9 cellular contexts compared by ENCODE assay signal in the genomic region with DNA sequence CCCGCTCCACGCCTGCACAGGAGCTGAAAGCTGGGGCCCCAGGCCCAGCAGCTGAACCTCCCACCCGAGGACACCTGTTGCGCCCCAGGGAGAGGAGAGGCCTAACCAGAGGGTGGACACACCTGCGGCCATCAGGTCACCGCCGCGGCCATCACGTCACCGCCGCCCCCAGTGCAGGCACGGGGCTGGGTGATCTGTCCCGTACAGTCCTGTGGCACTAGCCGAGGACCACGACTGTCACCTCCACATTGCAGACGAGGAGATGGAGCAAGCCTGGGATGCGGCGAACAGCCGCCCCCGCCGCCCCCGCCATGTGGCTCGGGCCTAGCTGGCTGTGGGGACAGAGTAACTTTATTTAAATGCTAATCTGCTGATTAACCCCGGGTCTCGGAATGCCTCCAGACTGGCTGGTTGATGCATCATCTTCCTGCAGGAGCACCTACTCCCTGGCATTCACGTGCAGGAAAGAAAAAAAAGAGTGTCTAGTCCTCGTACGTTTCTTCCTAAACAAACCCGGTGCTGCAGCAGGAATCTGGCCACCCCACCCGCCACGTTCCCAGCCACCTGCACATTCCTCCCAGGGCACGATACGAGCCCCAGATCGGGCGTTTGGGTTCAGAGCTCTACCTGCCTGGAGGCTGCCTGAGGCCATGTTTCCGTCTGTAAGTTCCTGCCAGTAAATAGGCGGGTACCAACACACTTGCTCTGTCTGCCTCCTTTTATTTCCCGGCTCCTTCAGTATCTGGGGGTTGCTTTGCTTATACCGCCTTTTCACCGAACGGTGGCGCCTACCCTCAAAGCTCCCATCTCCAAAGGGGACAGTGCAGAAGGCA. TPM values are rescaled to one million over a fixed set of nuclear protein-coding genes. Genes with fewer than 3 reads are reported as not detected.
DNase-seq lines count a peak whose midpoint lies in the region; ATAC-seq and TF ChIP-seq lines count a peak whose summit lies in the region.
"Had no signal": no experiment of that assay in that cellular context is flagged by ENCODE, and none has a peak within 500 bp of the region (broad histone marks: within the 10 kb centered on the region; RNA-seq: fewer than 3 reads in every experiment).

No MANE protein-coding gene starts in this region.

- TF ChIP-seq CTCF in left ventricle myocardium inferior (IDR thresholded peaks at IDR 0.05; ENCODE audit: borderline replicate concordance) (peak; percentile 30), type B pancreatic cell (conservative IDR thresholded peaks at IDR 0.05) (peak; percentile 70)
- TF ChIP-seq CTCF in activated CD8-positive, alpha-beta T cell treated with anti-CD3 and anti-CD28 coated beads for 36 hours (IDR thresholded peaks at IDR 0.05), result peak; percentile 17

- no peak overlapping the region for H3K27ac Mint-ChIP-seq in activated CD8-positive, alpha-beta T cell treated with anti-CD3 and anti-CD28 coated beads for 36 hours
- peak overlapping the region; percentile 79 for H3K27ac Mint-ChIP-seq in type B pancreatic cell

- H3K36me3 ChIP-seq in left ventricle myocardium inferior, result no peaks in the 10 kb centered on the region

- no peaks in the 10 kb centered on the region for H3K9me3 Mint-ChIP-seq in activated CD8-positive, alpha-beta T cell treated with anti-CD3 and anti-CD28 coated beads for 36 hours
- no peaks in the 10 kb centered on the region for H3K9me3 Mint-ChIP-seq in type B pancreatic cell

- no peaks in the 10 kb centered on the region for H3K27me3 Mint-ChIP-seq in activated CD8-positive, alpha-beta T cell treated with anti-CD3 and anti-CD28 coated beads for 36 hours
- H3K27me3 Mint-ChIP-seq in type B pancreatic cell, result no peaks in the 10 kb centered on the region

- CTCF ChIA-PET in activated CD8-positive, alpha-beta T cell treated with anti-CD3 and anti-CD28 coated beads for 36 hours (lab: Charles Lee), result interaction anchor here (1.1 to 2.2 kb wide), 7 partner anchors 9 to 44 kb away, joined by 3 to 10 read pairs (median 4); no protein-coding TSS in a partner anchor

- peaks cover 16% of the 10 kb centered on the region for H3K4me1 ChIP-seq in left ventricle myocardium inferior

- H3K36me3 Mint-ChIP-seq in activated CD8-positive, alpha-beta T cell treated with anti-CD3 and anti-CD28 coated beads for 36 hours (ENCODE audit: low read depth), result peaks cover 5% of the 10 kb centered on the region
- no peaks in the 10 kb centered on the region for H3K36me3 Mint-ChIP-seq in type B pancreatic cell

- H3K4me1 Mint-ChIP-seq in activated CD8-positive, alpha-beta T cell treated with anti-CD3 and anti-CD28 coated beads for 36 hours (ENCODE audit: low read depth), result peaks cover 14% of the 10 kb centered on the region
- peaks cover 14% of the 10 kb centered on the region for H3K4me1 Mint-ChIP-seq in type B pancreatic cell (ENCODE audit: unreplicated experiment)

- H3K9me3 ChIP-seq in left ventricle myocardium inferior (replicated peaks), result peaks cover 13% of the 10 kb centered on the region

- H3K4me3 ChIP-seq in left ventricle myocardium inferior, result no peak overlapping the region

- DNase-seq in left ventricle myocardium inferior (no peak), Right ventricle myocardium superior (no peak), hepatic stellate cell (ENCODE audit: low spot score) (peak; percentile 74), type B pancreatic cell (ENCODE audit: extremely low spot score, unreplicated experiment) (no peak), COR-L47 (lab: John Stamatoyannopoulos, UW) (no peak), left colon (no peak), Right ventricle myocardium inferior (ENCODE audit: missing footprints) (no peak)
- DNase-seq in activated CD8-positive, alpha-beta T cell treated with anti-CD3 and anti-CD28 coated beads for 36 hours, result peak; percentile 35
- DNase-seq: NCI-H2029 treated with DMSO at 0.1 percent for 48 hours had no signal

- H3K4me3 Mint-ChIP-seq in activated CD8-positive, alpha-beta T cell treated with anti-CD3 and anti-CD28 coated beads for 36 hours, result no peak overlapping the region
- H3K4me3 Mint-ChIP-seq in type B pancreatic cell, result peak overlapping the region; percentile 34

- ATAC-seq in Right ventricle myocardium superior (ENCODE audit: poor library complexity), result no peak
- ATAC-seq in activated CD8-positive, alpha-beta T cell treated with anti-CD3 and anti-CD28 coated beads for 36 hours, result peak; percentile 72
- ATAC-seq in left colon, result no peak
- no peak for ATAC-seq in Right ventricle myocardium inferior

- H3K27me3 ChIP-seq in left ventricle myocardium inferior (ENCODE audit: low read depth), result no peaks in the 10 kb centered on the region

- intact Hi-C loops in left ventricle myocardium inferior (cut with micrococcal nuclease), result no loop called here
- intact Hi-C loops in Right ventricle myocardium superior (cut with DNase I), result no loop called here
- intact Hi-C loops in activated CD8-positive, alpha-beta T cell treated with anti-CD3 and anti-CD28 coated beads for 36 hours (cut with micrococcal nuclease), result no loop called here
- intact Hi-C loops in left colon (cut with DNase I, micrococcal nuclease), result no loop called here
- intact Hi-C loops in Right ventricle myocardium inferior (cut with DNase I), result no loop called here

- H3K27ac ChIP-seq in left ventricle myocardium inferior (replicated peaks), result no peak overlapping the region

- POLR2A ChIA-PET in activated CD8-positive, alpha-beta T cell treated with anti-CD3 and anti-CD28 coated beads for 36 hours (lab: Charles Lee), result no interaction called here

RNA-seq across cellular contexts. Expression of a gene that starts 29.9 kb away (rescaled TPM):
- 17.1 TPM for total RNA-seq in left ventricle myocardium inferior
- 15.9 TPM for total RNA-seq in Right ventricle myocardium superior
- 10 to 100 TPM; 87.7 to 91.8 TPM for total RNA-seq in activated CD8-positive, alpha-beta T cell treated with anti-CD3 and anti-CD28 coated beads for 36 hours
- 33.3 and 94.7 TPM in 2 replicates for total RNA-seq in type B pancreatic cell (ENCODE audit: low replicate concordance)
- total RNA-seq in left colon, result 100 to 1,000 TPM; 118 to 146 TPM
- 18.1 TPM for total RNA-seq in Right ventricle myocardium inferior

RNA-seq across cellular contexts. Expression of a gene that starts 48.5 kb away (rescaled TPM):
- 0.63 TPM for total RNA-seq in left ventricle myocardium inferior
- total RNA-seq in Right ventricle myocardium superior, result 1.00 TPM
- 100 to 1,000 TPM; 180 to 182 TPM for total RNA-seq in activated CD8-positive, alpha-beta T cell treated with anti-CD3 and anti-CD28 coated beads for 36 hours
- 17.7 and 36.8 TPM in 2 replicates for total RNA-seq in type B pancreatic cell (ENCODE audit: low replicate concordance)
- 10 to 100 TPM in 1 of 2 donors, 1 to 10 TPM in 1; 6.8 to 14.8 TPM for total RNA-seq in left colon
- 0.65 TPM for total RNA-seq in Right ventricle myocardium inferior

RNA-seq across cellular contexts. Expression of a gene that starts 48.8 kb away (rescaled TPM):
- total RNA-seq in left ventricle myocardium inferior (13.1 TPM), Right ventricle myocardium superior (13.4 TPM), type B pancreatic cell (ENCODE audit: low replicate concordance) (25.1 and 27.1 TPM in 2 replicates), left colon (10 to 100 TPM in 1 of 2 donors, 1 to 10 TPM in 1; 9.8 to 15.0 TPM), Right ventricle myocardium inferior (13.1 TPM)
- total RNA-seq in activated CD8-positive, alpha-beta T cell treated with anti-CD3 and anti-CD28 coated beads for 36 hours, result 10 to 100 TPM; 37.1 to 37.8 TPM

RNA-seq across cellular contexts. Expression of a gene that starts 48.9 kb away (rescaled TPM):
- total RNA-seq in left ventricle myocardium inferior (14.2 TPM), Right ventricle myocardium superior (14.6 TPM), type B pancreatic cell (ENCODE audit: low replicate concordance) (11.9 and 20.1 TPM in 2 replicates), left colon (10 to 100 TPM; 11.4 to 12.0 TPM), Right ventricle myocardium inferior (17.0 TPM)
- total RNA-seq in activated CD8-positive, alpha-beta T cell treated with anti-CD3 and anti-CD28 coated beads for 36 hours, result 10 to 100 TPM; 80.7 to 82.4 TPM

RNA-seq across cellular contexts. Expression of a gene that starts 56.6 kb away (rescaled TPM):
- total RNA-seq in left ventricle myocardium inferior (39.2 TPM), Right ventricle myocardium superior (40.4 TPM), type B pancreatic cell (ENCODE audit: low replicate concordance) (116 and 153 TPM in 2 replicates), left colon (100 to 1,000 TPM; 112 to 199 TPM), Right ventricle myocardium inferior (45.3 TPM)
- 100 to 1,000 TPM; 236 to 240 TPM for total RNA-seq in activated CD8-positive, alpha-beta T cell treated with anti-CD3 and anti-CD28 coated beads for 36 hours

Comparison
In these comparisons a context has a peak if more than half of its experiments do, and no peak if none do; other contexts are left out.
1. DNase-seq: peak in activated CD8-positive, alpha-beta T cell treated with anti-CD3 and anti-CD28 coated beads for 36 hours (single experiment) and hepatic stellate cell (single experiment); none in left ventricle myocardium inferior (single experiment), Right ventricle myocardium superior (single experiment), type B pancreatic cell (single experiment), COR-L47 (single experiment), left colon (0 of 2) and Right ventricle myocardium inferior (single experiment).
2. CTCF ChIP-seq: peak in every context shown above with its lines; median percentile 70 in type B pancreatic cell; 30 in left ventricle myocardium inferior; 17 in activated CD8-positive, alpha-beta T cell treated with anti-CD3 and anti-CD28 coated beads for 36 hours.